Comparison of ENCODE assay signal across 1 cellular context in the genomic region with DNA sequence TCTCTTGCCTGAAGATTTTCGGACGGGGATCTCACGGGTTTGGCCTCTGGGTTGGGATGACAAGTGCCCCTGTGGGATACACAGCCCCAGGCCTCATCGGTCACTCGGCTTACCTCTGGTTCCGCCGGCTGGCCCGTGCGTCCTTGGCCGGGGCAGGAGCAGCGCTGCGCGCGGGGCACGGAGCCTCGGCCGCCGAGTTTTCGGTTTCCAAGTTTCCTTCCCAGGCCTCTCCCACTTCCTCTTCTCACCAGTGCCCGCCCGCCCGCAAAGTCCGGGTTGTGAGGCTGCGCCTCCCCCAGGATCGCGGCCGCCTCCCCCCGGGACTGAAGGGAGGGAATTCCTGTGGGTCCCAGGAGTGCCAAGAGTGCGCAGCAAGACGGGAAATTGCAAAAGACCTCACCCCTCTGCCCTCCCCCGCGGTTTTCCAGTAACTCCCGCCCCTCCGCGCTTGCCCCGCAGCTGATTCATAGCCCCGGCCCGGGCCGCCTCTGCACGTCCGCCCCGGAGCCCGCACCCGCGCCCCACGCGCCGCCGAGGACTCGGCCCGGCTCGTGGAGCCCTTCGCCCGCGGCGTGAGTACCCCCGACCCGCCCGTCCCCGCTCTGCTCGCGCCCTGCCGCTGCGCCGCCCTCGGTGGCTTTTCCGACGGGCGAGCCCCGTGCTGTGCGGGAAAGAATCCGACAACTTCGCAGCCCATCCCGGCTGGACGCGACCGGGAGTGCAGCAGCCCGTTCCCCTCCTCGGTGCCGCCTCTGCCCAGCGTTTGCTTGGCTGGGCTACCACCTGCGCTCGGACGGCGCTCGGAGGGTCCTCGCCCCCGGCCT.
TF ChIP-seq lines count a peak whose summit lies in the region.

A gene (plus strand): TSS at position 458 of the 824 bp plus-strand sequence. CDS start 23,033 bp downstream, outside the sequence.

TF ChIP-seq in H1, 55 proteins besides CTCF, POLR2A, EP300 and RAD21 (continued from another document):
- TF ChIP-seq TEAD4 (IDR thresholded peaks at IDR 0.05; ENCODE audit: low read depth, low read length), result no peak
- TF ChIP-seq, protein P1, sequence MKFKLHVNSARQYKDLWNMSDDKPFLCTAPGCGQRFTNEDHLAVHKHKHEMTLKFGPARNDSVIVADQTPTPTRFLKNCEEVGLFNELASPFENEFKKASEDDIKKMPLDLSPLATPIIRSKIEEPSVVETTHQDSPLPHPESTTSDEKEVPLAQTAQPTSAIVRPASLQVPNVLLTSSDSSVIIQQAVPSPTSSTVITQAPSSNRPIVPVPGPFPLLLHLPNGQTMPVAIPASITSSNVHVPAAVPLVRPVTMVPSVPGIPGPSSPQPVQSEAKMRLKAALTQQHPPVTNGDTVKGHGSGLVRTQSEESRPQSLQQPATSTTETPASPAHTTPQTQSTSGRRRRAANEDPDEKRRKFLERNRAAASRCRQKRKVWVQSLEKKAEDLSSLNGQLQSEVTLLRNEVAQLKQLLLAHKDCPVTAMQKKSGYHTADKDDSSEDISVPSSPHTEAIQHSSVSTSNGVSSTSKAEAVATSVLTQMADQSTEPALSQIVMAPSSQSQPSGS (IDR thresholded peaks at IDR 0.05; ENCODE audit: low read length), result no peak
- TF ChIP-seq GABPA (IDR thresholded peaks at IDR 0.05; ENCODE audit: borderline replicate concordance, insufficient read depth, low read length), result peak; percentile 47; the same call in 1 of the 2 replicates
- 0 out of 4 replicates have a peak, but pooled peaks of 1 of the 2 experiments have one; percentile 17 for TF ChIP-seq SIN3A (conservative IDR thresholded peaks at IDR 0.05 in 1 of 2, IDR thresholded peaks at IDR 0.05 in 1 of 2; ENCODE audit: low read depth in 1 of 2, low read length in 2 of 2)
- TF ChIP-seq CEBPB (IDR thresholded peaks at IDR 0.05; ENCODE audit: low read depth, low read length), result no peak
- peak; percentile 19 for TF ChIP-seq ASH2L (IDR thresholded peaks at IDR 0.05; ENCODE audit: low read length)
- TF ChIP-seq CTBP2 (IDR thresholded peaks at IDR 0.05; ENCODE audit: borderline replicate concordance, insufficient read depth, insufficient read length, low read length), result no peak
- peak; percentile 42 for TF ChIP-seq PHF8 (conservative IDR thresholded peaks at IDR 0.05; ENCODE audit: low read depth, low read length)
- no peak for TF ChIP-seq RNF2 (IDR thresholded peaks at IDR 0.05; ENCODE audit: borderline replicate concordance, low read depth, low read length, missing control alignments, poor library complexity, severe bottlenecking)
- no peak for TF ChIP-seq SP4 (IDR thresholded peaks at IDR 0.05; ENCODE audit: low read length)
- TF ChIP-seq BRCA1 (IDR thresholded peaks at IDR 0.05; ENCODE audit: low read depth, low read length), result no peak
- TF ChIP-seq RBBP5 (IDR thresholded peaks at IDR 0.05; ENCODE audit: borderline replicate concordance, low read depth, low read length), result peak; percentile 23; the same call in 1 of the 2 replicates
- no peak for TF ChIP-seq SRF (IDR thresholded peaks at IDR 0.05; ENCODE audit: low read depth, low read length)
- TF ChIP-seq, protein P2, sequence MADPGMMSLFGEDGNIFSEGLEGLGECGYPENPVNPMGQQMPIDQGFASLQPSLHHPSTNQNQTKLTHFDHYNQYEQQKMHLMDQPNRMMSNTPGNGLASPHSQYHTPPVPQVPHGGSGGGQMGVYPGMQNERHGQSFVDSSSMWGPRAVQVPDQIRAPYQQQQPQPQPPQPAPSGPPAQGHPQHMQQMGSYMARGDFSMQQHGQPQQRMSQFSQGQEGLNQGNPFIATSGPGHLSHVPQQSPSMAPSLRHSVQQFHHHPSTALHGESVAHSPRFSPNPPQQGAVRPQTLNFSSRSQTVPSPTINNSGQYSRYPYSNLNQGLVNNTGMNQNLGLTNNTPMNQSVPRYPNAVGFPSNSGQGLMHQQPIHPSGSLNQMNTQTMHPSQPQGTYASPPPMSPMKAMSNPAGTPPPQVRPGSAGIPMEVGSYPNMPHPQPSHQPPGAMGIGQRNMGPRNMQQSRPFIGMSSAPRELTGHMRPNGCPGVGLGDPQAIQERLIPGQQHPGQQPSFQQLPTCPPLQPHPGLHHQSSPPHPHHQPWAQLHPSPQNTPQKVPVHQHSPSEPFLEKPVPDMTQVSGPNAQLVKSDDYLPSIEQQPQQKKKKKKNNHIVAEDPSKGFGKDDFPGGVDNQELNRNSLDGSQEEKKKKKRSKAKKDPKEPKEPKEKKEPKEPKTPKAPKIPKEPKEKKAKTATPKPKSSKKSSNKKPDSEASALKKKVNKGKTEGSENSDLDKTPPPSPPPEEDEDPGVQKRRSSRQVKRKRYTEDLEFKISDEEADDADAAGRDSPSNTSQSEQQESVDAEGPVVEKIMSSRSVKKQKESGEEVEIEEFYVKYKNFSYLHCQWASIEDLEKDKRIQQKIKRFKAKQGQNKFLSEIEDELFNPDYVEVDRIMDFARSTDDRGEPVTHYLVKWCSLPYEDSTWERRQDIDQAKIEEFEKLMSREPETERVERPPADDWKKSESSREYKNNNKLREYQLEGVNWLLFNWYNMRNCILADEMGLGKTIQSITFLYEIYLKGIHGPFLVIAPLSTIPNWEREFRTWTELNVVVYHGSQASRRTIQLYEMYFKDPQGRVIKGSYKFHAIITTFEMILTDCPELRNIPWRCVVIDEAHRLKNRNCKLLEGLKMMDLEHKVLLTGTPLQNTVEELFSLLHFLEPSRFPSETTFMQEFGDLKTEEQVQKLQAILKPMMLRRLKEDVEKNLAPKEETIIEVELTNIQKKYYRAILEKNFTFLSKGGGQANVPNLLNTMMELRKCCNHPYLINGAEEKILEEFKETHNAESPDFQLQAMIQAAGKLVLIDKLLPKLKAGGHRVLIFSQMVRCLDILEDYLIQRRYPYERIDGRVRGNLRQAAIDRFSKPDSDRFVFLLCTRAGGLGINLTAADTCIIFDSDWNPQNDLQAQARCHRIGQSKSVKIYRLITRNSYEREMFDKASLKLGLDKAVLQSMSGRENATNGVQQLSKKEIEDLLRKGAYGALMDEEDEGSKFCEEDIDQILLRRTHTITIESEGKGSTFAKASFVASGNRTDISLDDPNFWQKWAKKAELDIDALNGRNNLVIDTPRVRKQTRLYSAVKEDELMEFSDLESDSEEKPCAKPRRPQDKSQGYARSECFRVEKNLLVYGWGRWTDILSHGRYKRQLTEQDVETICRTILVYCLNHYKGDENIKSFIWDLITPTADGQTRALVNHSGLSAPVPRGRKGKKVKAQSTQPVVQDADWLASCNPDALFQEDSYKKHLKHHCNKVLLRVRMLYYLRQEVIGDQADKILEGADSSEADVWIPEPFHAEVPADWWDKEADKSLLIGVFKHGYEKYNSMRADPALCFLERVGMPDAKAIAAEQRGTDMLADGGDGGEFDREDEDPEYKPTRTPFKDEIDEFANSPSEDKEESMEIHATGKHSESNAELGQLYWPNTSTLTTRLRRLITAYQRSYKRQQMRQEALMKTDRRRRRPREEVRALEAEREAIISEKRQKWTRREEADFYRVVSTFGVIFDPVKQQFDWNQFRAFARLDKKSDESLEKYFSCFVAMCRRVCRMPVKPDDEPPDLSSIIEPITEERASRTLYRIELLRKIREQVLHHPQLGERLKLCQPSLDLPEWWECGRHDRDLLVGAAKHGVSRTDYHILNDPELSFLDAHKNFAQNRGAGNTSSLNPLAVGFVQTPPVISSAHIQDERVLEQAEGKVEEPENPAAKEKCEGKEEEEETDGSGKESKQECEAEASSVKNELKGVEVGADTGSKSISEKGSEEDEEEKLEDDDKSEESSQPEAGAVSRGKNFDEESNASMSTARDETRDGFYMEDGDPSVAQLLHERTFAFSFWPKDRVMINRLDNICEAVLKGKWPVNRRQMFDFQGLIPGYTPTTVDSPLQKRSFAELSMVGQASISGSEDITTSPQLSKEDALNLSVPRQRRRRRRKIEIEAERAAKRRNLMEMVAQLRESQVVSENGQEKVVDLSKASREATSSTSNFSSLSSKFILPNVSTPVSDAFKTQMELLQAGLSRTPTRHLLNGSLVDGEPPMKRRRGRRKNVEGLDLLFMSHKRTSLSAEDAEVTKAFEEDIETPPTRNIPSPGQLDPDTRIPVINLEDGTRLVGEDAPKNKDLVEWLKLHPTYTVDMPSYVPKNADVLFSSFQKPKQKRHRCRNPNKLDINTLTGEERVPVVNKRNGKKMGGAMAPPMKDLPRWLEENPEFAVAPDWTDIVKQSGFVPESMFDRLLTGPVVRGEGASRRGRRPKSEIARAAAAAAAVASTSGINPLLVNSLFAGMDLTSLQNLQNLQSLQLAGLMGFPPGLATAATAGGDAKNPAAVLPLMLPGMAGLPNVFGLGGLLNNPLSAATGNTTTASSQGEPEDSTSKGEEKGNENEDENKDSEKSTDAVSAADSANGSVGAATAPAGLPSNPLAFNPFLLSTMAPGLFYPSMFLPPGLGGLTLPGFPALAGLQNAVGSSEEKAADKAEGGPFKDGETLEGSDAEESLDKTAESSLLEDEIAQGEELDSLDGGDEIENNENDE (IDR thresholded peaks at IDR 0.05; ENCODE audit: insufficient replicate concordance, low read length), result no peak
- TF ChIP-seq, protein P3, sequence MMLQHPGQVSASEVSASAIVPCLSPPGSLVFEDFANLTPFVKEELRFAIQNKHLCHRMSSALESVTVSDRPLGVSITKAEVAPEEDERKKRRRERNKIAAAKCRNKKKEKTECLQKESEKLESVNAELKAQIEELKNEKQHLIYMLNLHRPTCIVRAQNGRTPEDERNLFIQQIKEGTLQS (IDR thresholded peaks at IDR 0.05; ENCODE audit: insufficient read depth, low read depth, low read length), result no peak
- TF ChIP-seq, protein P4, sequence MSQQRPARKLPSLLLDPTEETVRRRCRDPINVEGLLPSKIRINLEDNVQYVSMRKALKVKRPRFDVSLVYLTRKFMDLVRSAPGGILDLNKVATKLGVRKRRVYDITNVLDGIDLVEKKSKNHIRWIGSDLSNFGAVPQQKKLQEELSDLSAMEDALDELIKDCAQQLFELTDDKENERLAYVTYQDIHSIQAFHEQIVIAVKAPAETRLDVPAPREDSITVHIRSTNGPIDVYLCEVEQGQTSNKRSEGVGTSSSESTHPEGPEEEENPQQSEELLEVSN (IDR thresholded peaks at IDR 0.05), result peak; percentile 18
- TF ChIP-seq CREB1 (IDR thresholded peaks at IDR 0.05), result no peak
- TF ChIP-seq KDM4A (IDR thresholded peaks at IDR 0.05; ENCODE audit: low read depth, low read length, severe bottlenecking), result peak; percentile 80
- TF ChIP-seq TBP (IDR thresholded peaks at IDR 0.05; ENCODE audit: low read depth, low read length), result peak; percentile 13; the same call in 1 of the 2 replicates
